10 cellular contexts compared by ENCODE assay signal in genomic region chr6:118665011-118665410, GRCh38. TPM values are rescaled to one million over a fixed set of nuclear protein-coding genes. Genes with fewer than 3 reads are reported as not detected.
DNase-seq lines count a peak whose midpoint lies in the region; ATAC-seq and TF ChIP-seq lines count a peak whose summit lies in the region.
"Had no signal": no experiment of that assay in that cellular context is flagged by ENCODE, and none has a peak within 500 bp of the region (broad histone marks: within the 10 kb centered on the region; RNA-seq: fewer than 3 reads in every experiment).

No MANE protein-coding gene starts in this region.

- no peaks in the 10 kb centered on the region for H3K36me3 ChIP-seq in GM06990 (ENCODE audit: control insufficient read depth, insufficient read depth, low read length)
- H3K36me3 ChIP-seq in esophagus muscularis mucosa: no peaks in the 10 kb centered on the region

- H3K4me3 Mint-ChIP-seq in activated CD4-positive, alpha-beta T cell treated with anti-CD3 and anti-CD28 coated beads, Interleukin-2, amount 10 ng/mL, durations not matched to agents 24 days and 14 days: peak overlapping the region; percentile 83
- peak overlapping the region in 7 of 8 donors; percentile 30 to 89 (median 81) for H3K4me3 Mint-ChIP-seq in naive B cell

- H3K4me1 Mint-ChIP-seq in activated CD4-positive, alpha-beta T cell treated with anti-CD3 and anti-CD28 coated beads, Interleukin-2, amount 10 ng/mL, durations not matched to agents 24 days and 14 days: peaks cover 52% of the 10 kb centered on the region
- H3K4me1 Mint-ChIP-seq in naive B cell: peaks cover 36 to 53% (median 39%) of the 10 kb centered on the region in 3 donors

- H3K4me3 ChIP-seq in GM06990 (replicated peaks; ENCODE audit: low read depth, low read length) (peak overlapping the region; percentile 58), esophagus muscularis mucosa (peak overlapping the region in 1 of 4 donors; percentile 34)

- DNase-seq in GM06990 (ENCODE audit: extremely low read depth, insufficient read length) (no peak), naive B cell (no peak), esophagus muscularis mucosa (ENCODE audit: extremely low spot score) (no peak), DMS 273 treated with DMSO at 0.1 percent for 48 hours (lab: John Stamatoyannopoulos, UW) (no peak), AG08396 (ENCODE audit: low spot score) (no peak), NCI-H774 (lab: John Stamatoyannopoulos, UW) (no peak)
- DNase-seq in activated CD4-positive, alpha-beta T cell treated with anti-CD3 and anti-CD28 coated beads, Interleukin-2, amount 10 ng/mL, durations not matched to agents 24 days and 14 days: no peak
- DNase-seq: KG1 had no signal

- no peak for TF ChIP-seq POLR2A in esophagus muscularis mucosa (IDR thresholded peaks at IDR 0.05; ENCODE audit: low read depth)

- no peaks in the 10 kb centered on the region for H3K9me3 Mint-ChIP-seq in activated CD4-positive, alpha-beta T cell treated with anti-CD3 and anti-CD28 coated beads, Interleukin-2, amount 10 ng/mL, durations not matched to agents 24 days and 14 days
- no peaks in the 10 kb centered on the region for H3K9me3 Mint-ChIP-seq in naive B cell

- H3K36me3 Mint-ChIP-seq in activated CD4-positive, alpha-beta T cell treated with anti-CD3 and anti-CD28 coated beads, Interleukin-2, amount 10 ng/mL, durations not matched to agents 24 days and 14 days (ENCODE audit: low read depth): peaks cover 35% of the 10 kb centered on the region
- peaks cover 0 to 14% of the 10 kb centered on the region in 2 donors for H3K36me3 Mint-ChIP-seq in naive B cell

- H3K27ac Mint-ChIP-seq in activated CD4-positive, alpha-beta T cell treated with anti-CD3 and anti-CD28 coated beads, Interleukin-2, amount 10 ng/mL, durations not matched to agents 24 days and 14 days: peak overlapping the region; percentile 95
- peak overlapping the region in 2 of 6 donors; percentile 16 to 93 for H3K27ac Mint-ChIP-seq in naive B cell

- H3K4me1 ChIP-seq in esophagus muscularis mucosa: peaks cover 1 to 16% (median 10%) of the 10 kb centered on the region in 4 donors

- H3K27me3 ChIP-seq in GM06990 (replicated peaks; ENCODE audit: control insufficient read depth, insufficient read depth, low read length): no peaks in the 10 kb centered on the region
- no peaks in the 10 kb centered on the region for H3K27me3 ChIP-seq in esophagus muscularis mucosa

- no peak for TF ChIP-seq EP300 in esophagus muscularis mucosa (IDR thresholded peaks at IDR 0.05)

- peak; percentile 43 for ATAC-seq in HG02610 (IDR thresholded peaks at IDR 0.05; ENCODE audit: unreplicated experiment)
- peak; percentile 45 to 52 for ATAC-seq in naive B cell (ENCODE audit: low read depth in 2 of 2)

- TF ChIP-seq CTCF in GM06990 (IDR thresholded peaks at IDR 0.05; ENCODE audit: insufficient read depth, low read length, poor library complexity, severe bottlenecking): no peak
- no peak for TF ChIP-seq CTCF in esophagus muscularis mucosa (IDR thresholded peaks at IDR 0.05)

- H3K27me3 Mint-ChIP-seq in activated CD4-positive, alpha-beta T cell treated with anti-CD3 and anti-CD28 coated beads, Interleukin-2, amount 10 ng/mL, durations not matched to agents 24 days and 14 days: no peaks in the 10 kb centered on the region
- no peaks in the 10 kb centered on the region for H3K27me3 Mint-ChIP-seq in naive B cell

- intact Hi-C loops in activated CD4-positive, alpha-beta T cell treated with anti-CD3 and anti-CD28 coated beads, Interleukin-2, amount 10 ng/mL, durations not matched to agents 24 days and 14 days (cut with micrococcal nuclease): no loop called here
- intact Hi-C loops in esophagus muscularis mucosa (cut with DNase I): no loop called here

- H3K27ac ChIP-seq in esophagus muscularis mucosa (replicated peaks in 1 of 4): no peak overlapping the region
- H3K27ac ChIP-seq: epithelial cell of prostate had no signal

- 96% methylated on average over 3 of the region's 3 CpGs for WGBS in esophagus muscularis mucosa

- H3K9me3 ChIP-seq in esophagus muscularis mucosa: no peaks in the 10 kb centered on the region

RNA-seq across cellular contexts. Expression of gene CEP85L, which starts 13.6 kb away (rescaled TPM):
- total RNA-seq in activated CD4-positive, alpha-beta T cell treated with anti-CD3 and anti-CD28 coated beads, Interleukin-2, amount 10 ng/mL, durations not matched to agents 24 days and 14 days: 42.3 and 42.7 TPM in 2 replicates
- polyA plus RNA-seq in naive B cell (ENCODE audit: low read depth in 6 of 6): 10 to 100 TPM; 19.6 to 31.0 (median 25.0) TPM
- 10 to 100 TPM; 12.6 to 16.2 (median 13.4) TPM for total RNA-seq in esophagus muscularis mucosa
